Comparison of ENCODE assay signal across 22 cellular contexts in the genomic region with DNA sequence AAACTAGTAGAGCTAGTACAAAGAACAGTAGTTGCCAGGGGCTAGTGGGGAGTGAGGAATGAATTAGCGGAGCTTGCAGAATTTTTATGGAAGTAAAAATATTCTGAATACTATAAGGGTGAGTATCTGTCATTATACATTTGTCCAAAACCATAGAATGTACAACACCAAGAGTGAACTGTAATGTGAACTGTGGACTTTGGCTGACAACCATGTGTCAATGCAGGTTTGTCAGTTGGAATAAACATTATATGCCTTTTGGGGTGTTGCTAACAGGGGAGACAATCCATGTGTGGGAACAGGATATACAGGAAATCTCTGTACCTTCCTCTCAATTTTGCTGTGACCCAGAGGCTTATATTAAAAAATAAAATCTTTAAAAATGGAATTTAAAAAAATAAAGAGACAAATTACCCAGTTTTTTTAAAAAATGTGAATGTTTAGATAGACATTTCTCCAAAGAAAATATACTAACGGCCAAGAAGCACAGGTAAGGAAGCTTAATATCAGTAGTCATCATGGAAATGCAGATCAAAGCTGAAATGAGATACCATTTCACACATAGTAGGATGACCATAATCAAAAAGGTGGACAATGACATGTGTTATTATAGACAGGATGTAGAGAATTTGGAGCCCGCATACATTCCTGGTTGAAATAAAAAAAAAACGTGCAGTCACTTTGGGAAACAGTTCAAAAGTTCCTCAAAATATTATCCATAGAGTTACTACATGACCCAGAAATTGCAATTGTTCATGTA.
DNase-seq lines count a peak whose midpoint lies in the region; TF ChIP-seq lines count a peak whose summit lies in the region.
"Had no signal": no experiment of that assay in that cellular context is flagged by ENCODE, and none has a peak within 500 bp of the region (broad histone marks: within the 10 kb centered on the region; RNA-seq: fewer than 3 reads in every experiment).

No MANE protein-coding gene starts in this region.

- H3F3A ChIP-seq in neural progenitor cell (ENCODE audit: low read depth) = no peaks in the 10 kb centered on the region

- H3K27me3 Mint-ChIP-seq in MCF 10A (ENCODE audit: insufficient read depth, unreplicated experiment) = no peaks in the 10 kb centered on the region
- H3K27me3 Mint-ChIP-seq in neural progenitor cell (ENCODE audit: insufficient read depth, low read depth) = peaks cover 2% of the 10 kb centered on the region
- H3K27me3 Mint-ChIP-seq: CD4-positive, alpha-beta memory T cell; CD4-positive, CD25-positive, alpha-beta regulatory T cell; CD8-positive, alpha-beta memory T cell had no signal

- H3K4me1 ChIP-seq in breast epithelium (no peaks in the 10 kb centered on the region), osteoblast (ENCODE audit: insufficient read depth, low read length) (no peaks in the 10 kb centered on the region), neural progenitor cell (no peaks in the 10 kb centered on the region)
- H3K4me1 ChIP-seq: A549, BE2C, BLaER1 had no signal

- H3K4me2 ChIP-seq in osteoblast (ENCODE audit: insufficient read depth, low read length) (no peak overlapping the region), neural progenitor cell (no peak overlapping the region)
- H3K4me2 ChIP-seq: A549, BLaER1 had no signal

- H3K27ac Mint-ChIP-seq in MCF 10A (ENCODE audit: low read depth, unreplicated experiment) (no peak overlapping the region), neural progenitor cell (no peak overlapping the region)
- H3K27ac Mint-ChIP-seq: CD14-positive monocyte; CD4-positive, alpha-beta memory T cell; CD4-positive, CD25-positive, alpha-beta regulatory T cell; CD8-positive, alpha-beta memory T cell had no signal

- intact Hi-C loops in MCF 10A (cut with micrococcal nuclease) = no loop called here
- intact Hi-C loops in breast epithelium (cut with DNase I; ENCODE audit: low total_unique reads) = no loop called here

- H3K4me1 Mint-ChIP-seq in MCF 10A (ENCODE audit: insufficient read depth, unreplicated experiment) = peaks cover 17% of the 10 kb centered on the region
- no peaks in the 10 kb centered on the region for H3K4me1 Mint-ChIP-seq in neural progenitor cell
- H3K4me1 Mint-ChIP-seq: CD14-positive monocyte; CD4-positive, alpha-beta memory T cell; CD4-positive, CD25-positive, alpha-beta regulatory T cell; CD8-positive, alpha-beta memory T cell had no signal

- CTCF ChIA-PET in MCF 10A (lab: Yijun Ruan, JAX) = no interaction called here

- H3K36me3 Mint-ChIP-seq in MCF 10A (ENCODE audit: insufficient read depth, unreplicated experiment) (peaks cover 5% of the 10 kb centered on the region), neural progenitor cell (no peaks in the 10 kb centered on the region)
- H3K36me3 Mint-ChIP-seq: CD14-positive monocyte; CD4-positive, alpha-beta memory T cell; CD4-positive, CD25-positive, alpha-beta regulatory T cell; CD8-positive, alpha-beta memory T cell had no signal

- H3K9ac ChIP-seq in neural progenitor cell = no peak overlapping the region
- H3K9ac ChIP-seq: BLaER1 had no signal

- no peak overlapping the region for H2AFZ ChIP-seq in osteoblast (ENCODE audit: low read length)
- no peak overlapping the region for H2AFZ ChIP-seq in neural progenitor cell (replicated peaks)

- H3K9me3 ChIP-seq in breast epithelium (no peaks in the 10 kb centered on the region), osteoblast (ENCODE audit: low read depth, low read length) (no peaks in the 10 kb centered on the region), neural progenitor cell (ENCODE audit: low read depth) (no peaks in the 10 kb centered on the region)
- H3K9me3 ChIP-seq: A549, BE2C, BLaER1 had no signal

- DNase-seq in MCF 10A (ENCODE audit: unreplicated experiment) (peak; percentile 61), breast epithelium (ENCODE audit: low spot score in 2 of 2) (no peak), dermis microvascular lymphatic vessel endothelial cell (ENCODE audit: low read depth in 2 of 2) (peak; percentile 62 to 73), osteoblast (ENCODE audit: insufficient read length, low spot score, missing footprints) (no peak), OCI-M1 (lab: John Stamatoyannopoulos, UW) (no peak), neural progenitor cell (ENCODE audit: low spot score) (no peak), DMS53 (lab: John Stamatoyannopoulos, UW) (no peak)
- DNase-seq: ACHN; BE2C; C1 segment of cervical spinal cord; CD4-positive, alpha-beta memory T cell; CD4-positive, CD25-positive, alpha-beta regulatory T cell; CD8-positive, alpha-beta memory T cell; COR-L47; DMS 273 treated with DMSO at 0.1 percent for 48 hours; DMS153; DMS79 treated with DMSO at 0.1 percent for 48 hours; GF-D8 had no signal

- no peak overlapping the region for H3K4me3 Mint-ChIP-seq in MCF 10A (ENCODE audit: unreplicated experiment)
- no peak overlapping the region for H3K4me3 Mint-ChIP-seq in neural progenitor cell
- H3K4me3 Mint-ChIP-seq: CD14-positive monocyte; CD4-positive, alpha-beta memory T cell; CD4-positive, CD25-positive, alpha-beta regulatory T cell; CD8-positive, alpha-beta memory T cell had no signal

- POLR2A ChIA-PET in MCF 10A (lab: Yijun Ruan, JAX) = no interaction called here

- TF ChIP-seq CTCF in MCF 10A (IDR thresholded peaks at IDR 0.05; ENCODE audit: unreplicated experiment) (no peak), breast epithelium (IDR thresholded peaks at IDR 0.05) (no peak), osteoblast (IDR thresholded peaks at IDR 0.05; ENCODE audit: extremely low read depth, low read depth, low read length) (no peak), neural progenitor cell (IDR thresholded peaks at IDR 0.05) (no peak)

- no peaks in the 10 kb centered on the region for H3K9me3 Mint-ChIP-seq in MCF 10A (ENCODE audit: unreplicated experiment)
- H3K9me3 Mint-ChIP-seq in neural progenitor cell = no peaks in the 10 kb centered on the region

- no peak overlapping the region for H3K27ac ChIP-seq in breast epithelium
- peak overlapping the region; percentile 48 for H3K27ac ChIP-seq in osteoblast (ENCODE audit: low read depth, low read length)
- no peak overlapping the region for H3K27ac ChIP-seq in neural progenitor cell
- H3K27ac ChIP-seq: 22Rv1, A549, BLaER1 had no signal

- BruUV-seq in MCF 10A (replicated peaks; lab: Mats Ljungman, UMichigan) = no TSS peak

- H4K20me1 ChIP-seq in osteoblast (ENCODE audit: insufficient read depth, low read length) (no peaks in the 10 kb centered on the region), neural progenitor cell (ENCODE audit: low read depth) (no peaks in the 10 kb centered on the region)
- H4K20me1 ChIP-seq: BLaER1 had no signal

- H3K27me3 ChIP-seq in breast epithelium = no peaks in the 10 kb centered on the region
- H3K27me3 ChIP-seq in osteoblast (ENCODE audit: insufficient read depth, low read length) = no peaks in the 10 kb centered on the region
- no peaks in the 10 kb centered on the region for H3K27me3 ChIP-seq in neural progenitor cell
- H3K27me3 ChIP-seq: BE2C, BLaER1 had no signal

- H3K79me2 ChIP-seq in osteoblast (ENCODE audit: insufficient read depth, low read length) (no peaks in the 10 kb centered on the region), neural progenitor cell (ENCODE audit: low read depth) (no peaks in the 10 kb centered on the region)

- no peak for TF ChIP-seq POLR2A in breast epithelium (IDR thresholded peaks at IDR 0.05)

- H3K36me3 ChIP-seq in breast epithelium (no peaks in the 10 kb centered on the region), osteoblast (ENCODE audit: insufficient read depth, low read length) (no peaks in the 10 kb centered on the region), neural progenitor cell (no peaks in the 10 kb centered on the region)
- H3K36me3 ChIP-seq: BE2C, BLaER1 had no signal

- H3K4me3 ChIP-seq in breast epithelium (no peak overlapping the region), osteoblast (ENCODE audit: insufficient read depth, low read length) (no peak overlapping the region), neural progenitor cell (no peak overlapping the region)
- H3K4me3 ChIP-seq: A549, BLaER1 had no signal

Comparison
In these comparisons a context has a peak if more than half of its experiments do, and no peak if none do; other contexts are left out.
1. DNase-seq: peak in MCF 10A (single experiment) and dermis microvascular lymphatic vessel endothelial cell (2 of 2); none in breast epithelium (0 of 2), osteoblast (single experiment), OCI-M1 (single experiment), neural progenitor cell (single experiment) and DMS53 (single experiment).